Comparison of ENCODE assay signal across 10 cellular contexts in the genomic region with DNA sequence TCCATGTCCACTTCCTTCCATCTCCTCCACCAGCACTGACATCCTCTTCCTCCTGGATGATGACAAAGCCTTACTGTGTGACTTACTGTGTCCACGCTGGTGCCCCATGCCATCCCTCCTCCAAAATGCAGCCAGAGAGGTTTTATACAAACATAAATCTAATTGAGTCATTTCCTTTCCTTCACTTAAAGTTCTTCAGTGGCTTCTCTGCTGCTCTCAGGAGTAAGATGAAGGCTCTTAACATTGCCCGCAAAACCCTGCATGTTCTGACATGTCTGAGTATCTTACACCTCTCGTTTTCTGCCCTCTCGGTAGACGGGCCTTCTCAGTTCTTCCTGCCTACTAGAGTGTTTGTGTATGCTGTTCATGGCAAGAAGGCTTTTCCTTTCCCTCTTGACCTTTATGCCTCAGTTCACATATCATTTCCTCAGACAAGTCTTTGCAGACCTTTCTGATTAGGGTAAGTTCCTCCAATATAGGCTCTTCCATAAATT.
DNase-seq lines count a peak whose midpoint lies in the region; ATAC-seq and TF ChIP-seq lines count a peak whose summit lies in the region.
"Had no signal": no experiment of that assay in that cellular context is flagged by ENCODE, and none has a peak within 500 bp of the region (broad histone marks: within the 10 kb centered on the region; RNA-seq: fewer than 3 reads in every experiment).

No MANE protein-coding gene starts in this region.

- ATAC-seq in GM19468 (IDR thresholded peaks at IDR 0.05; ENCODE audit: extremely low read depth, unreplicated experiment) (peak; percentile 14), HG03196 (IDR thresholded peaks at IDR 0.05; ENCODE audit: unreplicated experiment) (peak; percentile 78)
- ATAC-seq in activated naive CD8-positive, alpha-beta T cell treated with anti-CD3 and anti-CD28 coated beads, Interleukin-2, amount 50 U/mL, for 24 hours, result peak; percentile 73

- peak overlapping the region; percentile 46 for H3K27ac Mint-ChIP-seq in activated naive CD8-positive, alpha-beta T cell treated with anti-CD3 and anti-CD28 coated beads, Interleukin-2, amount 50 U/mL, for 24 hours

- peaks cover 7% of the 10 kb centered on the region for H3K27me3 Mint-ChIP-seq in activated naive CD8-positive, alpha-beta T cell treated with anti-CD3 and anti-CD28 coated beads, Interleukin-2, amount 50 U/mL, for 24 hours

- no peaks in the 10 kb centered on the region for H3K9me3 ChIP-seq in suprapubic skin
- H3K9me3 ChIP-seq: Peyer's patch had no signal

- H3K27me3 ChIP-seq in GM06990 (replicated peaks; ENCODE audit: control insufficient read depth, insufficient read depth, low read length) (no peaks in the 10 kb centered on the region), suprapubic skin (no peaks in the 10 kb centered on the region)
- H3K27me3 ChIP-seq: Peyer's patch had no signal

- H3K4me1 Mint-ChIP-seq in activated naive CD8-positive, alpha-beta T cell treated with anti-CD3 and anti-CD28 coated beads, Interleukin-2, amount 50 U/mL, for 24 hours, result peaks cover 18% of the 10 kb centered on the region

- no peak for TF ChIP-seq EP300 in suprapubic skin (IDR thresholded peaks at IDR 0.05)

- no peaks in the 10 kb centered on the region for H3K9me3 Mint-ChIP-seq in activated naive CD8-positive, alpha-beta T cell treated with anti-CD3 and anti-CD28 coated beads, Interleukin-2, amount 50 U/mL, for 24 hours

- H3K4me3 ChIP-seq in GM06990 (replicated peaks; ENCODE audit: low read depth, low read length) (no peak overlapping the region), suprapubic skin (no peak overlapping the region)
- H3K4me3 ChIP-seq: cardiac muscle cell, Peyer's patch had no signal

- no peaks in the 10 kb centered on the region for H3K4me1 ChIP-seq in suprapubic skin
- H3K4me1 ChIP-seq: Peyer's patch had no signal

- peak; percentile 24 for DNase-seq in GM06990 (ENCODE audit: extremely low read depth, insufficient read length)
- no peak for DNase-seq in activated naive CD8-positive, alpha-beta T cell treated with anti-CD3 and anti-CD28 coated beads, Interleukin-2, amount 50 U/mL, for 24 hours
- DNase-seq in suprapubic skin (ENCODE audit: low spot score in 2 of 2), result no peak
- DNase-seq in erythroblast (lab: John Stamatoyannopoulos, UW), result no peak
- no peak for DNase-seq in GM19238 (ENCODE audit: insufficient read length, low spot score)
- DNase-seq in AML-193 (lab: John Stamatoyannopoulos, UW), result no peak
- DNase-seq: Peyer's patch had no signal

- WGBS in suprapubic skin, result 61% methylated on average over 5 of the region's 5 CpGs

- H3K36me3 Mint-ChIP-seq in activated naive CD8-positive, alpha-beta T cell treated with anti-CD3 and anti-CD28 coated beads, Interleukin-2, amount 50 U/mL, for 24 hours (ENCODE audit: low read depth), result no peaks in the 10 kb centered on the region

- no peak overlapping the region for H3K4me3 Mint-ChIP-seq in activated naive CD8-positive, alpha-beta T cell treated with anti-CD3 and anti-CD28 coated beads, Interleukin-2, amount 50 U/mL, for 24 hours

- H3K36me3 ChIP-seq in GM06990 (ENCODE audit: control insufficient read depth, insufficient read depth, low read length) (no peaks in the 10 kb centered on the region), suprapubic skin (no peaks in the 10 kb centered on the region)
- H3K36me3 ChIP-seq: cardiac muscle cell, Peyer's patch had no signal

- no peak for TF ChIP-seq CTCF in GM06990 (IDR thresholded peaks at IDR 0.05; ENCODE audit: insufficient read depth, low read length, poor library complexity, severe bottlenecking)
- TF ChIP-seq CTCF in suprapubic skin (IDR thresholded peaks at IDR 0.05), result no peak

- H3K27ac ChIP-seq in suprapubic skin, result no peak overlapping the region
- H3K27ac ChIP-seq: cardiac muscle cell, Peyer's patch had no signal

- no peak for TF ChIP-seq POLR2A in suprapubic skin (IDR thresholded peaks at IDR 0.05)
- no peak for TF ChIP-seq POLR2A in erythroblast (IDR thresholded peaks at IDR 0.05; ENCODE audit: low read length)

Comparison
In these comparisons a context has a peak if more than half of its experiments do, and no peak if none do; other contexts are left out.
1. ATAC-seq: peak in every context shown above with its lines; median percentile 78 in HG03196; 73 in activated naive CD8-positive, alpha-beta T cell treated with anti-CD3 and anti-CD28 coated beads, Interleukin-2, amount 50 U/mL, for 24 hours; 14 in GM19468.